Comparison of ENCODE assay signal across 8 cellular contexts in the genomic region with DNA sequence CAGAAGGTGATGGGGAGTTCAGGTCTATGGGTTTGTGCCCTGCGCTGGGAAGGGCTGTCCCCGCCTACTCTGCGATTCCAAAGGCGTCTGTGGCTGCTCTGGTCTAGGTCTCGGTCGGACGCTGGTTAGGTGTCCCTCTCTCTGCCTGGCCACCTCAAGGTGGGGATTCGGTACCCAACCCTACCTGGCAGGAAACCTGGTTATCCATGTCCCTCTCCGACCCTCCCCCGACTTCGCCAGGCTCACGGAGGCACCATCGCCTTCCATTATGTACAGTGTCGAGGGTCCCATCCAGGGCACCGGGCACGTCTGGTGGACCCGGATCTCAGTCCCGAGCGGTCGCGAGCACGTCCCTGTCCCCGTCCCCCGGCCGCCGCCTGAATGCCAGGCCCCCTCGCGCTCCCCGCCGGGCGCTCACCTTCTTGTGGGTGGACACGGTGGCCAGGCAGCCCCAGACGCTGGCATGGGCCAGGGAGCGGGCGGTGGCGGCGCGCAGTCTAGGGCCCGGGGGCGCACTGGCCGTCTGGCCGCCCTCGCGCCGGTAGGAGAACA. TPM values are rescaled to one million over a fixed set of nuclear protein-coding genes. Genes with fewer than 3 reads are reported as not detected.
DNase-seq lines count a peak whose midpoint lies in the region; ATAC-seq, FAIRE-seq and TF ChIP-seq lines count a peak whose summit lies in the region.

No MANE protein-coding gene starts in this region.

- no peak overlapping the region for H3K27ac Mint-ChIP-seq in neural crest cell (ENCODE audit: unreplicated experiment)

- H3K27ac ChIP-seq in PC-9 (peak overlapping the region; percentile 80; the same call in 1 of the 2 replicates), esophagus squamous epithelium (peak overlapping the region in 1 of 4 donors; percentile 4)

- H3K9me2 ChIP-seq in PC-9 (ENCODE audit: insufficient read depth): no peaks in the 10 kb centered on the region

- POLR2A ChIA-PET in BJ (lab: Charles Lee): interaction anchor here (0.6 kb wide), 1 partner anchor 393 kb away, joined by 14 read pairs; no protein-coding TSS in a partner anchor
- POLR2A ChIA-PET in PC-9 (lab: Charles Lee; ENCODE audit: unreplicated experiment): interaction anchor here (0.6 to 0.9 kb wide), 3 partner anchors 24 to 119 kb away, joined by 3 to 7 read pairs (median 4); no protein-coding TSS in a partner anchor

- H3K36me3 Mint-ChIP-seq in neural crest cell (ENCODE audit: low read depth): no peaks in the 10 kb centered on the region

- intact Hi-C loops in PC-9 (cut with micrococcal nuclease; ENCODE audit: unreplicated experiment): loop anchor here (1.0 to 5.0 kb wide), 3 partner anchors 44 to 312 kb away; a partner anchor contains a TSS
- intact Hi-C loops in esophagus squamous epithelium (cut with DNase I): no loop called here

- peak overlapping the region; percentile 81 for H3K4me2 ChIP-seq in PC-9

- peak overlapping the region; percentile 89 for H2AFZ ChIP-seq in PC-9

- peaks cover 78% of the 10 kb centered on the region for H3K27me3 Mint-ChIP-seq in neural crest cell (ENCODE audit: low read depth)

- H4K20me1 ChIP-seq in PC-9 (ENCODE audit: insufficient read depth): no peaks in the 10 kb centered on the region

- no peak for DNase-seq in BJ (ENCODE audit: low read depth)
- DNase-seq in PC-9: peak in 1 of 2 experiments; percentile 38
- DNase-seq in esophagus squamous epithelium (lab: John Stamatoyannopoulos, UW): no peak
- DNase-seq in neural crest cell (ENCODE audit: low read depth, low spot score): no peak
- DNase-seq in stimulated activated CD4-positive, alpha-beta T cell treated with anti-CD3 and anti-CD28 coated beads, Interleukin-4, amount 100 ng/mL, for 24 hours: no peak
- no peak for DNase-seq in frontal cortex (ENCODE audit: low spot score in 2 of 2)

- 8 to 21% methylated on average over 2 to 5 of the region's 45 CpGs for WGBS in esophagus squamous epithelium, 2 donors

- H3K9me3 ChIP-seq in PC-9 (ENCODE audit: insufficient read depth, low read depth): no peaks in the 10 kb centered on the region
- H3K9me3 ChIP-seq in esophagus squamous epithelium: no peaks in the 10 kb centered on the region

- peak overlapping the region; percentile 72 for H3K4me3 Mint-ChIP-seq in neural crest cell

- TF ChIP-seq POLR2A in esophagus squamous epithelium (IDR thresholded peaks at IDR 0.05): no peak

- H3K4me1 Mint-ChIP-seq in neural crest cell: peaks cover 12% of the 10 kb centered on the region

- ATAC-seq in HG03097 (IDR thresholded peaks at IDR 0.05; ENCODE audit: low FRiP score, unreplicated experiment) (no peak), HG02678 (IDR thresholded peaks at IDR 0.05; ENCODE audit: unreplicated experiment) (no peak)

- CTCF ChIA-PET in BJ (lab: Yijun Ruan, JAX): interaction anchor here (1.0 to 3.0 kb wide), 6 partner anchors 8 to 132 kb away, joined by 3 to 17 read pairs (median 4); no protein-coding TSS in a partner anchor
- CTCF ChIA-PET in PC-9 (lab: Charles Lee): interaction anchor here (0.5 to 1.1 kb wide), 5 partner anchors 10 to 459 kb away, joined by 3 to 13 read pairs (median 6); no protein-coding TSS in a partner anchor

- H3K36me3 ChIP-seq in BJ (ENCODE audit: control insufficient read depth, insufficient read depth, low read length): no peaks in the 10 kb centered on the region
- peaks cover 4% of the 10 kb centered on the region; the same call in 1 of the 2 replicates for H3K36me3 ChIP-seq in PC-9 (ENCODE audit: low read depth)
- no peaks in the 10 kb centered on the region for H3K36me3 ChIP-seq in esophagus squamous epithelium

- BruUV-seq in PC-9 (replicated peaks; lab: Mats Ljungman, UMichigan): no TSS peak

- H3K27me3 ChIP-seq in BJ (ENCODE audit: control insufficient read depth, insufficient read depth, low read length) (peaks cover 12% of the 10 kb centered on the region), PC-9 (ENCODE audit: insufficient read depth, low read depth) (no peaks in the 10 kb centered on the region), esophagus squamous epithelium (peaks cover 0 to 66% (median 3%) of the 10 kb centered on the region in 4 donors)

- peak overlapping the region; percentile 20; the same call in 1 of the 2 replicates for H3K4me3 ChIP-seq in BJ (ENCODE audit: low read depth, low read length)
- H3K4me3 ChIP-seq in PC-9: peak overlapping the region; percentile 84
- H3K4me3 ChIP-seq in esophagus squamous epithelium: peak overlapping the region; percentile 40 to 73 (median 54)

- no peak for FAIRE-seq in frontal cortex (lab: Jason Lieb, UNC)

- peaks cover 6% of the 10 kb centered on the region; the same call in 1 of the 2 replicates for H3K79me2 ChIP-seq in PC-9 (ENCODE audit: low read depth)

- TF ChIP-seq CTCF in BJ (IDR thresholded peaks at IDR 0.05; ENCODE audit: insufficient read depth, low read depth, low read length) (no peak), PC-9 (conservative IDR thresholded peaks at IDR 0.05) (no peak), esophagus squamous epithelium (IDR thresholded peaks at IDR 0.05) (no peak), neural crest cell (conservative IDR thresholded peaks at IDR 0.05) (no peak)

- H3K4me1 ChIP-seq in PC-9 (replicated peaks; ENCODE audit: insufficient read depth): peaks cover 26% of the 10 kb centered on the region
- peaks cover 9 to 31% (median 11%) of the 10 kb centered on the region in 3 donors for H3K4me1 ChIP-seq in esophagus squamous epithelium

- H3K9me3 Mint-ChIP-seq in neural crest cell: no peaks in the 10 kb centered on the region

- peaks cover 10% of the 10 kb centered on the region; the same call in 1 of the 2 replicates for H3F3A ChIP-seq in PC-9 (ENCODE audit: insufficient read depth, low read depth)

RNA-seq across cellular contexts. Expression of a gene that starts 0.6 kb away (rescaled TPM):
- not detected in 2 replicates for polyA plus RNA-seq in BJ (2011; rRNA removed)
- not detected in 2 replicates for polyA minus RNA-seq in BJ (2011; rRNA and poly(A)+ RNA removed)
- total RNA-seq in PC-9 (2021) (9.0 and 12.3 TPM in 2 replicates), esophagus squamous epithelium (1 to 10 TPM in 2 of 4 donors, under 1 TPM in 2; 0.38 to 2.5 (median 1.3) TPM), neural crest cell (0.63 TPM in 1 of 2 replicates, not detected in the other), frontal cortex (9.8 TPM)

Comparison
In these comparisons a context has a peak if more than half of its experiments do, and no peak if none do; other contexts are left out.
1. H3K4me3 ChIP-seq: peak in every context shown above with its lines; median percentile 84 in PC-9; 54 in esophagus squamous epithelium; 20 in BJ.